ENCODE assay signal across 25 cellular contexts in the genomic region with DNA sequence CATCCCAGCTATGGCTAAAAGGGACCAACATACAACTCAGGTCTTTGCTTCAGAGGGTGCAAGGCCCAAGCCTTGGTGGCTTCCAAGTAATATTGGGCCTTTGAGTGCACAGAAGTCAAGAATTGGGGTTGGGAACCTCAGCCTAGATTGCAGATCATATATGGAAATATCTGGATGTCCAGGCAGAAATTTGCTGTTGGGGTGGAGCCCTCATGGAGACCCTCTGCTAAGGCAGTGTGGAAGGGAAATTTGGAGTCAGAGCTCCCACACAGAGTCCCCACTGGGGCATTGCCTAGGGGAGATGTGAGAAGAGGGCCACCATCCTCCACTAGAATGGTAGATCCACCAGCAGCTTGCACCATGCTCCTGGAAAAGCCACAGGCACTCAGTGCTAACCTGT.
A peak's percentile ranks its signal among the peaks of the same experiment; 100 is the strongest.
DNase-seq lines count a peak whose midpoint lies in the region; ATAC-seq, FAIRE-seq and TF ChIP-seq lines count a peak whose summit lies in the region.
"Had no signal": no experiment of that assay in that cellular context is flagged by ENCODE, and none has a peak within 500 bp of the region (broad histone marks: within the 10 kb centered on the region; RNA-seq: fewer than 3 reads in every experiment).

No MANE protein-coding gene starts in this region.

- H2AFZ ChIP-seq in K562 (ENCODE audit: low read depth, low read length) = no peak overlapping the region
- H2AFZ ChIP-seq: GM23338 had no signal

- H3K79me2 ChIP-seq in K562 (ENCODE audit: control insufficient read depth, insufficient read depth, low read length) (no peaks in the 10 kb centered on the region), mesendoderm (ENCODE audit: control insufficient read depth, insufficient read depth, low read length) (no peaks in the 10 kb centered on the region)

- H3K36me3 ChIP-seq in HEK293 (ENCODE audit: control insufficient read depth in 2 of 2, insufficient read depth in 1 of 2, low read length in 2 of 2) (no peaks in the 10 kb centered on the region), K562 (ENCODE audit: control insufficient read depth, insufficient read depth, low read length) (no peaks in the 10 kb centered on the region), mesendoderm (ENCODE audit: control insufficient read depth, insufficient read depth, low read length) (no peaks in the 10 kb centered on the region), small intestine (ENCODE audit: control insufficient read depth in 2 of 2, insufficient read depth in 2 of 2, low read length in 2 of 2) (no peaks in the 10 kb centered on the region)

- H4K20me1 ChIP-seq in K562 (replicated peaks; ENCODE audit: control insufficient read depth, insufficient read depth, low read length) = no peaks in the 10 kb centered on the region

- no peak overlapping the region for H3K4me3 Mint-ChIP-seq in activated CD4-positive, alpha-beta T cell treated with anti-CD3 and anti-CD28 coated beads for 36 hours
- H3K4me3 Mint-ChIP-seq: CD4-positive, alpha-beta T cell; GM23338; HFFc6 had no signal

- BruUV-seq in K562 (replicated peaks; lab: Mats Ljungman, UMichigan) = no TSS peak

- H3K9me3 ChIP-seq in HEK293 (ENCODE audit: control insufficient read depth, insufficient read depth, low read depth, low read length) (no peaks in the 10 kb centered on the region), K562 (replicated peaks; ENCODE audit: control insufficient read depth, insufficient read depth, low read depth, low read length) (no peaks in the 10 kb centered on the region; the same call in 1 of the 2 replicates), small intestine (ENCODE audit: control insufficient read depth, low read depth) (peaks cover 3% of the 10 kb centered on the region)

- CTCF ChIA-PET in HEK293 (lab: Yijun Ruan, JAX) (no interaction called here), K562 (lab: Yijun Ruan, JAX; ENCODE audit: low intra/inter-chr PET ratio) (no interaction called here)
- CTCF ChIA-PET in activated CD4-positive, alpha-beta T cell treated with anti-CD3 and anti-CD28 coated beads for 36 hours (lab: Charles Lee) = no interaction called here

- no peak overlapping the region for H3K56ac ChIP-seq in mesendoderm (ENCODE audit: low read length)

- no peak overlapping the region for H3K27ac Mint-ChIP-seq in activated CD4-positive, alpha-beta T cell treated with anti-CD3 and anti-CD28 coated beads for 36 hours
- H3K27ac Mint-ChIP-seq: CD4-positive, alpha-beta T cell; GM23338; HFFc6; IgD-negative memory B cell had no signal

- H3K4me2 ChIP-seq in K562 (ENCODE audit: insufficient read depth, low read length) = no peak overlapping the region
- no peak overlapping the region for H3K4me2 ChIP-seq in mesendoderm (ENCODE audit: low read length)
- H3K4me2 ChIP-seq: A549, GM23338 had no signal

- POLR2A ChIA-PET in HEK293 (lab: Yijun Ruan, JAX) (no interaction called here), K562 (lab: Yijun Ruan, JAX) (no interaction called here)
- POLR2A ChIA-PET in activated CD4-positive, alpha-beta T cell treated with anti-CD3 and anti-CD28 coated beads for 36 hours (lab: Charles Lee) = no interaction called here

- H2BK5ac ChIP-seq in mesendoderm (ENCODE audit: low read length) = no peak overlapping the region

- no peak overlapping the region for H4K5ac ChIP-seq in mesendoderm (ENCODE audit: low read length)

- no peak overlapping the region for H3K23ac ChIP-seq in mesendoderm (ENCODE audit: low read length)

- H3K18ac ChIP-seq in mesendoderm (ENCODE audit: low read length) = no peak overlapping the region

- no peak for TF ChIP-seq RAD21 in K562 (CRISPR knock-in tag; conservative IDR thresholded peaks at IDR 0.05 in 1 of 2, IDR thresholded peaks at IDR 0.05 in 1 of 2)

- H3K27ac ChIP-seq in HEK293 (ENCODE audit: extremely low read depth, low read depth, low read length) (no peak overlapping the region), K562 (ENCODE audit: extremely low read depth, low read depth, low read length) (no peak overlapping the region), mesendoderm (ENCODE audit: low read depth, low read length) (no peak overlapping the region), small intestine (ENCODE audit: low read depth in 1 of 2, low read length in 1 of 2) (no peak overlapping the region)
- H3K27ac ChIP-seq: 22Rv1, A549, C4-2B had no signal

- H3K36me3 Mint-ChIP-seq in activated CD4-positive, alpha-beta T cell treated with anti-CD3 and anti-CD28 coated beads for 36 hours (ENCODE audit: low read depth) = peaks cover 9% of the 10 kb centered on the region
- H3K36me3 Mint-ChIP-seq: IgD-negative memory B cell had no signal

- in situ Hi-C loops in K562 (cut with MboI) = no loop called here

- no peaks in the 10 kb centered on the region for H3K4me1 ChIP-seq in HEK293 (ENCODE audit: control insufficient read depth, insufficient read depth, low read length)
- no peaks in the 10 kb centered on the region for H3K4me1 ChIP-seq in K562 (replicated peaks in 1 of 2; ENCODE audit: control insufficient read depth in 2 of 2, insufficient read depth in 2 of 2, low read length in 2 of 2)
- no peaks in the 10 kb centered on the region for H3K4me1 ChIP-seq in mesendoderm (ENCODE audit: control insufficient read depth, low read depth, low read length)
- no peaks in the 10 kb centered on the region for H3K4me1 ChIP-seq in small intestine (ENCODE audit: control insufficient read depth in 2 of 2, insufficient read depth in 1 of 2, low read depth in 1 of 2, low read length in 1 of 2)
- H3K4me1 ChIP-seq: A549, Caco-2 had no signal

- no peak overlapping the region for H3K9ac ChIP-seq in K562 (ENCODE audit: insufficient read depth in 1 of 2, low read depth in 2 of 2, low read length in 2 of 2)
- no peak overlapping the region for H3K9ac ChIP-seq in mesendoderm (ENCODE audit: low read length)

- H2BK120ac ChIP-seq in mesendoderm (ENCODE audit: low read depth, low read length) = no peak overlapping the region

- peaks cover 23% of the 10 kb centered on the region for H3K9me3 Mint-ChIP-seq in activated CD4-positive, alpha-beta T cell treated with anti-CD3 and anti-CD28 coated beads for 36 hours (ENCODE audit: low read depth)

- no peak overlapping the region for H4K8ac ChIP-seq in mesendoderm (ENCODE audit: low read depth, low read length)

- no peak for TF ChIP-seq POLR2A in K562 (conservative IDR thresholded peaks at IDR 0.05)

- H3K27me3 Mint-ChIP-seq in activated CD4-positive, alpha-beta T cell treated with anti-CD3 and anti-CD28 coated beads for 36 hours = no peaks in the 10 kb centered on the region
- H3K27me3 Mint-ChIP-seq: CD4-positive, alpha-beta T cell; IgD-negative memory B cell had no signal

- no peak overlapping the region for H2AK5ac ChIP-seq in mesendoderm (ENCODE audit: low read length)

- no peak overlapping the region for H2BK15ac ChIP-seq in mesendoderm (replicated peaks; ENCODE audit: low read depth)

- TF ChIP-seq CTCF in HEK293 (tag by site-specific recombination; IDR thresholded peaks at IDR 0.05) (no peak), K562 (IDR thresholded peaks at IDR 0.05 in 2 of 3, conservative IDR thresholded peaks at IDR 0.05 in 1 of 3; ENCODE audit: insufficient read depth in 2 of 3, low read depth in 1 of 3, low read length in 3 of 3) (no peak)

- no peaks in the 10 kb centered on the region for H3K4me1 Mint-ChIP-seq in activated CD4-positive, alpha-beta T cell treated with anti-CD3 and anti-CD28 coated beads for 36 hours
- H3K4me1 Mint-ChIP-seq: GM23338, IgD-negative memory B cell had no signal

- ATAC-seq in K562 (no peak), HG03354 (IDR thresholded peaks at IDR 0.05; ENCODE audit: poor library complexity, severe bottlenecking, unreplicated experiment) (no peak)
- no peak for ATAC-seq in activated CD4-positive, alpha-beta T cell treated with anti-CD3 and anti-CD28 coated beads for 36 hours
- ATAC-seq: A549, GM23338, HepG2 had no signal

- H3K9me1 ChIP-seq in K562 (ENCODE audit: control insufficient read depth, insufficient read depth, low read length) = no peaks in the 10 kb centered on the region

- peak; percentile 6 for DNase-seq in DMS53 (lab: John Stamatoyannopoulos, UW)
- DNase-seq in DMS53 treated with DMSO at 0.1 percent for 48 hours (lab: John Stamatoyannopoulos, UW; ENCODE audit: unreplicated experiment) = no peak
- no peak for DNase-seq in K562 (ENCODE audit: extremely low read depth in 1 of 4, low spot score in 3 of 4)
- DNase-seq in mesendoderm = no peak
- DNase-seq in small intestine = no peak
- DNase-seq in activated CD4-positive, alpha-beta T cell treated with anti-CD3 and anti-CD28 coated beads for 36 hours = no peak
- DNase-seq: CD4-positive, alpha-beta T cell; HCEC 1CT; HFFc6; KG1 had no signal

- FAIRE-seq in K562 (lab: Jason Lieb, UNC) (no peak), small intestine (lab: Jason Lieb, UNC) (no peak)
- FAIRE-seq: A549, D721Med, G401.6, GM12892, GM18507, H54, HepG2, HTR-8/SVneo had no signal

- intact Hi-C loops in K562 (cut with micrococcal nuclease) = no loop called here
- intact Hi-C loops in activated CD4-positive, alpha-beta T cell treated with anti-CD3 and anti-CD28 coated beads for 36 hours (cut with DNase I, micrococcal nuclease) = no loop called here

- H3K4me3 ChIP-seq in HEK293 (ENCODE audit: low read depth, low read length) = no peak overlapping the region
- no peak overlapping the region for H3K4me3 ChIP-seq in K562
- H3K4me3 ChIP-seq in mesendoderm (ENCODE audit: low read length) = peak overlapping the region; percentile 7
- H3K4me3 ChIP-seq in small intestine (ENCODE audit: low read depth in 1 of 2, low read length in 2 of 2) = no peak overlapping the region
- H3K4me3 ChIP-seq: A549, GM23338 had no signal

- no peaks in the 10 kb centered on the region for H3K27me3 ChIP-seq in K562 (ENCODE audit: control insufficient read depth in 2 of 2, insufficient read depth in 2 of 2, low read length in 2 of 2)
- H3K27me3 ChIP-seq in mesendoderm (ENCODE audit: insufficient read depth, low read length, poor library complexity) = no peaks in the 10 kb centered on the region
- H3K27me3 ChIP-seq in small intestine (ENCODE audit: control insufficient read depth in 2 of 2, insufficient read depth in 2 of 2, low read length in 2 of 2) = no peaks in the 10 kb centered on the region

- H3K4ac ChIP-seq in mesendoderm (ENCODE audit: low read depth, low read length) = no peak overlapping the region

- no peak for TF ChIP-seq EP300 in K562 (IDR thresholded peaks at IDR 0.05; ENCODE audit: low read length)

- no peaks in the 10 kb centered on the region for H3K79me1 ChIP-seq in mesendoderm (ENCODE audit: low read length)

TF ChIP-seq in HEK293, 187 proteins besides CTCF, POLR2A, EP300 and RAD21 (continues in another document):
- TF ChIP-seq ZNF133 (tag by site-specific recombination; IDR thresholded peaks at IDR 0.05) (0 out of 2 replicates have a peak, but pooled peaks have one; percentile 25), TRIM28 (IDR thresholded peaks at IDR 0.05; ENCODE audit: borderline replicate concordance, low read length) (peak; percentile 69; the same call in 1 of the 2 replicates), SETDB1 (IDR thresholded peaks at IDR 0.05; ENCODE audit: insufficient read length, low read length) (peak; percentile 85)

TF ChIP-seq in K562, 482 proteins besides CTCF, POLR2A, EP300 and RAD21:
- 0 out of 2 replicates have a peak, but pooled peaks have one; percentile 44 for TF ChIP-seq CBX5 (IDR thresholded peaks at IDR 0.05; ENCODE audit: borderline replicate concordance, low read depth)
- TF ChIP-seq ZNF165 (CRISPR knock-in tag; IDR thresholded peaks at IDR 0.05; ENCODE audit: borderline replicate concordance) = no peak
